Comparison of ENCODE assay signal across 11 cellular contexts in genomic region chr1:16068356-16069270, GRCh38. TPM values are rescaled to one million over a fixed set of nuclear protein-coding genes. Genes with fewer than 3 reads are reported as not detected.
DNase-seq lines count a peak whose midpoint lies in the region; TF ChIP-seq lines count a peak whose summit lies in the region.
"Had no signal": no experiment of that assay in that cellular context is flagged by ENCODE, and none has a peak within 500 bp of the region (broad histone marks: within the 10 kb centered on the region; RNA-seq: fewer than 3 reads in every experiment).

No MANE protein-coding gene starts in this region.

- peak overlapping the region; percentile 32 to 94 (median 70) for H3K4me2 ChIP-seq in BLaER1 treated with 17β-estradiol and CSF1 and Interleukin-3, amounts not matched to agents 10 nM and 100 nM
- no peak overlapping the region for H3K4me2 ChIP-seq in neural cell (ENCODE audit: low read length)

- peaks cover 18 to 43% (median 25%) of the 10 kb centered on the region in 11 experiments for H3K27me3 ChIP-seq in BLaER1 treated with 17β-estradiol and CSF1 and Interleukin-3, amounts not matched to agents 10 nM and 100 nM
- peaks cover under 1% of the 10 kb centered on the region for H3K27me3 ChIP-seq in neural cell (ENCODE audit: insufficient read depth, low read depth, low read length)
- H3K27me3 ChIP-seq: uterus had no signal

- TF ChIP-seq EP300 in neural cell (conservative IDR thresholded peaks at IDR 0.05; ENCODE audit: poor library complexity, severe bottlenecking), result no peak

- H3K4me3 ChIP-seq in BLaER1 treated with 17β-estradiol and CSF1 and Interleukin-3, amounts not matched to agents 10 nM and 100 nM, result no peak overlapping the region
- H3K4me3 ChIP-seq in neural cell (ENCODE audit: low read length), result no peak overlapping the region
- H3K4me3 ChIP-seq: prostate gland, uterus had no signal

- peak; percentile 74 for DNase-seq in RPMI7951 (ENCODE audit: low read depth)
- peak; percentile 48 for DNase-seq in glomerular visceral epithelial cell (ENCODE audit: extremely low spot score)
- no peak for DNase-seq in NCI-H1694 treated with DMSO at 0.1 percent for 48 hours (lab: John Stamatoyannopoulos, UW)
- DNase-seq in NCI-H1105 (lab: John Stamatoyannopoulos, UW), result no peak
- no peak for DNase-seq in AML-193 (lab: John Stamatoyannopoulos, UW)
- no peak for DNase-seq in MV-4-11 (lab: John Stamatoyannopoulos, UW)
- DNase-seq: activated CD4-positive, CD25-positive, alpha-beta regulatory T cell treated with anti-CD3 and anti-CD28 coated beads, Interleukin-2, amount 50 U/mL, for 72 hours; uterus had no signal

- H3K4me1 ChIP-seq in BLaER1 treated with 17β-estradiol and CSF1 and Interleukin-3, amounts not matched to agents 10 nM and 100 nM, result peaks cover 31 to 86% (median 67%) of the 10 kb centered on the region in 10 experiments
- H3K4me1 ChIP-seq: prostate gland had no signal

- TF ChIP-seq CTCF in neural cell (IDR thresholded peaks at IDR 0.05; ENCODE audit: poor library complexity, severe bottlenecking), result no peak

- H3K9me2 ChIP-seq in neural cell (ENCODE audit: insufficient read depth, low read length), result no peaks in the 10 kb centered on the region

- no peaks in the 10 kb centered on the region for H3F3A ChIP-seq in neural cell (ENCODE audit: insufficient read depth, low read length, poor library complexity, severe bottlenecking)

- H3K36me3 ChIP-seq in BLaER1 treated with 17β-estradiol and CSF1 and Interleukin-3, amounts not matched to agents 10 nM and 100 nM, result no peaks in the 10 kb centered on the region
- no peaks in the 10 kb centered on the region for H3K36me3 ChIP-seq in neural cell (ENCODE audit: insufficient read depth, low read length)
- H3K36me3 ChIP-seq: prostate gland, uterus had no signal

- peaks cover 0 to 20% (median 5%) of the 10 kb centered on the region in 11 experiments; a peak in 9 of 22 replicates for H4K20me1 ChIP-seq in BLaER1 treated with 17β-estradiol and CSF1 and Interleukin-3, amounts not matched to agents 10 nM and 100 nM
- H4K20me1 ChIP-seq in neural cell (ENCODE audit: insufficient read depth), result no peaks in the 10 kb centered on the region

- H3K27ac ChIP-seq in BLaER1 treated with 17β-estradiol and CSF1 and Interleukin-3, amounts not matched to agents 10 nM and 100 nM, result no peak overlapping the region; a peak in 1 of 22 replicates
- H3K27ac ChIP-seq in neural cell (ENCODE audit: low read length), result no peak overlapping the region
- H3K27ac ChIP-seq: prostate gland, uterus had no signal

- H2AFZ ChIP-seq in neural cell (ENCODE audit: low read depth, low read length), result no peak overlapping the region

- H3K79me2 ChIP-seq in neural cell (replicated peaks; ENCODE audit: insufficient read depth, low read length), result no peaks in the 10 kb centered on the region

- peak overlapping the region in 4 of 11 experiments; percentile 5 to 49 (median 27); a peak in 3 of 22 replicates for H3K9ac ChIP-seq in BLaER1 treated with 17β-estradiol and CSF1 and Interleukin-3, amounts not matched to agents 10 nM and 100 nM
- H3K9ac ChIP-seq in neural cell (ENCODE audit: low read length), result peak overlapping the region; percentile 12

- TF ChIP-seq RAD21 in neural cell (conservative IDR thresholded peaks at IDR 0.05), result no peak

- no peaks in the 10 kb centered on the region for H3K9me3 ChIP-seq in BLaER1 treated with 17β-estradiol and CSF1 and Interleukin-3, amounts not matched to agents 10 nM and 100 nM (replicated peaks in 1 of 11)
- no peaks in the 10 kb centered on the region for H3K9me3 ChIP-seq in neural cell (ENCODE audit: low read length)
- H3K9me3 ChIP-seq: prostate gland, uterus had no signal

TF ChIP-seq in neural cell, 6 proteins besides CTCF, POLR2A, EP300 and RAD21:
- TF ChIP-seq POLR2AphosphoS5 (IDR thresholded peaks at IDR 0.05), result no peak
TF ChIP-seq in neural cell: peak in this region for 0.

RNA-seq across cellular contexts. Expression of gene FAM131C, which starts 4.8 kb away (rescaled TPM):
- 0.20 TPM in 1 of 2 replicates, not detected in the other for total RNA-seq in RPMI7951 (2014; rRNA removed; shearing (Covaris generic))
- polyA plus RNA-seq in neural cell, result 0.84 and 0.97 TPM in 2 replicates
- 0.73 and 1.3 TPM in 2 replicates for polyA minus RNA-seq in neural cell
- total RNA-seq: prostate gland had no signal

RNA-seq across cellular contexts. Expression of gene CLCNKB, which starts 25.0 kb away (rescaled TPM):
- not detected in 2 replicates for total RNA-seq in RPMI7951 (2014; rRNA removed; shearing (Covaris generic))
- polyA plus RNA-seq in neural cell, result not detected in 2 replicates
- not detected in 2 replicates for polyA minus RNA-seq in neural cell

RNA-seq across cellular contexts. Expression of gene CLCNKA, which starts 46.8 kb away (rescaled TPM):
- total RNA-seq in RPMI7951 (2014; rRNA removed; shearing (Covaris generic)), result 0.12 TPM in 1 of 2 replicates, not detected in the other
- polyA plus RNA-seq in neural cell, result not detected in 2 replicates
- not detected in 2 replicates for polyA minus RNA-seq in neural cell

RNA-seq across cellular contexts. Expression of gene HSPB7, which starts 50.8 kb away (rescaled TPM):
- total RNA-seq in RPMI7951 (2014; rRNA removed; shearing (Covaris generic)), result 7.1 and 7.9 TPM in 2 replicates
- polyA plus RNA-seq in neural cell, result 0.10 TPM in 1 of 2 replicates, not detected in the other
- polyA minus RNA-seq in neural cell, result not detected in 2 replicates

Comparison
In these comparisons a context has a peak if more than half of its experiments do, and no peak if none do; other contexts are left out.
1. DNase-seq: peak in RPMI7951 (single experiment) and glomerular visceral epithelial cell (single experiment); none in NCI-H1694 treated with DMSO at 0.1 percent for 48 hours (single experiment), NCI-H1105 (single experiment), AML-193 (0 of 2) and MV-4-11 (single experiment).